9 cellular contexts compared by ENCODE assay signal in genomic region chr19:36213793-36214387, GRCh38. TPM values are rescaled to one million over a fixed set of nuclear protein-coding genes. Genes with fewer than 3 reads are reported as not detected.
DNase-seq lines count a peak whose midpoint lies in the region; ATAC-seq, FAIRE-seq and TF ChIP-seq lines count a peak whose summit lies in the region.
"Had no signal": no experiment of that assay in that cellular context is flagged by ENCODE, and none has a peak within 500 bp of the region (broad histone marks: within the 10 kb centered on the region; RNA-seq: fewer than 3 reads in every experiment).

No MANE protein-coding gene starts in this region.

- dilution Hi-C loops in endothelial cell of umbilical vein (cut with MboI; ENCODE audit: extremely low pct_ligation_motif_present, low sequenced_read_pairs), result no loop called here

- H3K27me3 ChIP-seq in MG63 (no peaks in the 10 kb centered on the region), endothelial cell of umbilical vein (ENCODE audit: control insufficient read depth in 2 of 2, insufficient read depth in 2 of 2, low read length in 2 of 2) (no peaks in the 10 kb centered on the region), ovary (no peaks in the 10 kb centered on the region)

- peak overlapping the region; percentile 58 for H3K4me2 ChIP-seq in endothelial cell of umbilical vein (ENCODE audit: insufficient read depth, low read length)

- WGBS in ovary, 3 donors, result 16 to 22% (median 16%) methylated on average over 14 to 15 of the region's 15 CpGs

- H3K36me3 Mint-ChIP-seq in osteocyte (ENCODE audit: unreplicated experiment), result peaks cover 4% of the 10 kb centered on the region

- no peak overlapping the region for H3K27ac Mint-ChIP-seq in osteocyte (ENCODE audit: unreplicated experiment)
- H3K27ac Mint-ChIP-seq: activated B cell treated with CpG ODN at 0.5 μM for 24 hours had no signal

- intact Hi-C loops in endothelial cell of umbilical vein (cut with micrococcal nuclease) (loop anchor here (1.0 to 10.0 kb wide), 5 partner anchors 11 to 561 kb away; partner anchors contain the start of genes ZFP14, ZNF566 and ZNF850), ovary (cut with DNase I) (no loop called here)

- H3K9ac ChIP-seq in endothelial cell of umbilical vein (replicated peaks; ENCODE audit: extremely low read depth, insufficient read depth, low read length), result peak overlapping the region; percentile 99

- DNase-seq in MG63, result no peak
- no peak for DNase-seq in endothelial cell of umbilical vein (ENCODE audit: low read depth, low spot score)
- no peak for DNase-seq in ovary
- DNase-seq in osteocyte (ENCODE audit: extremely low spot score, unreplicated experiment), result no peak
- no peak for DNase-seq in DMS79 (lab: John Stamatoyannopoulos, UW)
- no peak for DNase-seq in activated CD4-positive, alpha-beta T cell treated with anti-CD3 and anti-CD28 coated beads, Interleukin-2, amount 50 U/mL, for 48 hours

- H3K4me1 Mint-ChIP-seq in osteocyte (ENCODE audit: unreplicated experiment), result peaks cover 14% of the 10 kb centered on the region

- ATAC-seq in HG02981 (IDR thresholded peaks at IDR 0.05; ENCODE audit: unreplicated experiment), result no peak

- TF ChIP-seq POLR2A in endothelial cell of umbilical vein (IDR thresholded peaks at IDR 0.05; ENCODE audit: low read depth, low read length) (no peak), ovary (IDR thresholded peaks at IDR 0.05) (no peak)

- H3K4me3 ChIP-seq in GM08714 (ENCODE audit: low read length), result peak overlapping the region; percentile 98
- H3K4me3 ChIP-seq in MG63, result peak overlapping the region; percentile 87
- H3K4me3 ChIP-seq in endothelial cell of umbilical vein (replicated peaks in 1 of 3; ENCODE audit: insufficient read depth in 1 of 3, low read depth in 1 of 3, low read length in 3 of 3), result peak overlapping the region; percentile 37 to 93 (median 87)
- H3K4me3 ChIP-seq in ovary, result peak overlapping the region; percentile 79

- BruUV-seq in endothelial cell of umbilical vein (replicated peaks; lab: Mats Ljungman, UMichigan), result TSS peak; percentile 14

- TF ChIP-seq CTCF in endothelial cell of umbilical vein (IDR thresholded peaks at IDR 0.05; ENCODE audit: extremely low read depth in 1 of 2, insufficient read depth in 1 of 2, low read depth in 1 of 2, low read length in 2 of 2) (no peak), ovary (IDR thresholded peaks at IDR 0.05) (no peak), osteocyte (IDR thresholded peaks at IDR 0.05) (no peak)

- H3K4me1 ChIP-seq in endothelial cell of umbilical vein (ENCODE audit: control insufficient read depth, extremely low read depth, insufficient read depth, low read length) (peaks cover 5% of the 10 kb centered on the region), ovary (ENCODE audit: insufficient read depth) (peaks cover 9% of the 10 kb centered on the region)

- no peaks in the 10 kb centered on the region for H3K9me3 Mint-ChIP-seq in osteocyte (ENCODE audit: unreplicated experiment)
- H3K9me3 Mint-ChIP-seq: activated B cell treated with CpG ODN at 0.5 μM for 24 hours had no signal

- CTCF ChIA-PET in endothelial cell of umbilical vein (lab: Charles Lee), result interaction anchor here (1.2 to 1.5 kb wide), 3 partner anchors 23 to 153 kb away, joined by 3 to 8 read pairs (median 4); no protein-coding TSS in a partner anchor

- peaks cover 35% of the 10 kb centered on the region for H3K36me3 ChIP-seq in MG63
- no peaks in the 10 kb centered on the region for H3K36me3 ChIP-seq in endothelial cell of umbilical vein (ENCODE audit: control insufficient read depth in 2 of 2, extremely low read depth in 1 of 2, insufficient read depth in 2 of 2, low read length in 2 of 2)
- no peaks in the 10 kb centered on the region for H3K36me3 ChIP-seq in ovary

- no peaks in the 10 kb centered on the region for H4K20me1 ChIP-seq in endothelial cell of umbilical vein (replicated peaks; ENCODE audit: control insufficient read depth, extremely low read depth, insufficient read depth, low read length)

- no peaks in the 10 kb centered on the region for H3K27me3 Mint-ChIP-seq in osteocyte (ENCODE audit: unreplicated experiment)
- H3K27me3 Mint-ChIP-seq: activated B cell treated with CpG ODN at 0.5 μM for 24 hours had no signal

- no peak overlapping the region for H3K4me3 Mint-ChIP-seq in osteocyte (ENCODE audit: unreplicated experiment)

- no peaks in the 10 kb centered on the region for H3K9me1 ChIP-seq in endothelial cell of umbilical vein (replicated peaks; ENCODE audit: control insufficient read depth, extremely low read depth, insufficient read depth, low read length)

- no peak for TF ChIP-seq EP300 in ovary (IDR thresholded peaks at IDR 0.05)

- H3K9me3 ChIP-seq in MG63, result peaks cover 4% of the 10 kb centered on the region; the same call in 1 of the 2 replicates
- no peaks in the 10 kb centered on the region for H3K9me3 ChIP-seq in endothelial cell of umbilical vein (replicated peaks; ENCODE audit: control insufficient read depth, insufficient read depth, low read length)
- H3K9me3 ChIP-seq in ovary, result no peaks in the 10 kb centered on the region

- peaks cover 44% of the 10 kb centered on the region for H3K79me2 ChIP-seq in endothelial cell of umbilical vein (ENCODE audit: control insufficient read depth, insufficient read depth, low read length)

- POLR2A ChIA-PET in endothelial cell of umbilical vein (lab: Charles Lee), result interaction anchor here (0.8 to 1.1 kb wide), 3 partner anchors 10 to 1120 kb away, joined by 3 to 5 read pairs (median 3); partner anchors contain the start of gene ZNF566

- FAIRE-seq in endothelial cell of umbilical vein (lab: Jason Lieb, UNC), result no peak

- peak overlapping the region; percentile 72 for H2AFZ ChIP-seq in endothelial cell of umbilical vein (ENCODE audit: low read depth, low read length)

- H3K27ac ChIP-seq in endothelial cell of umbilical vein (ENCODE audit: insufficient read depth, low read depth, low read length) (peak overlapping the region; percentile 82), ovary (peak overlapping the region; percentile 85 to 88)

TF ChIP-seq in endothelial cell of umbilical vein, 7 proteins besides CTCF, POLR2A, EP300 and RAD21:
- TF ChIP-seq FOS (IDR thresholded peaks at IDR 0.05; ENCODE audit: borderline replicate concordance, insufficient read depth, low read length) (no peak), GATA2 (IDR thresholded peaks at IDR 0.05; ENCODE audit: insufficient read depth, insufficient read length, low read depth, low read length) (no peak), MAX (IDR thresholded peaks at IDR 0.05; ENCODE audit: insufficient read depth, insufficient read length) (no peak), JUN (IDR thresholded peaks at IDR 0.05; ENCODE audit: borderline replicate concordance, insufficient read depth, insufficient read length, low read depth) (no peak), MYC (IDR thresholded peaks at IDR 0.05; ENCODE audit: low read depth, low read length) (no peak), EZH2 (IDR thresholded peaks at IDR 0.05; ENCODE audit: borderline replicate concordance, low read depth, low read length, severe bottlenecking) (no peak), POLR2AphosphoS5 (IDR thresholded peaks at IDR 0.05; ENCODE audit: insufficient read depth, low read depth, low read length) (no peak)

RNA-seq across cellular contexts. Expression of gene ZNF565, which starts 0.6 kb away (rescaled TPM):
- 3.0 and 3.9 TPM in 2 replicates for total RNA-seq in MG63 (2014; rRNA removed; shearing (Covaris generic); ENCODE audit: low replicate concordance)
- total RNA-seq in endothelial cell of umbilical vein, result 3.1 and 3.6 TPM in 2 replicates
- polyA plus RNA-seq in endothelial cell of umbilical vein, result 1.4 and 1.8 TPM in 2 replicates
- polyA plus RNA-seq in endothelial cell of umbilical vein (2011; cell fraction: cytosol; rRNA removed), result 1.8 and 2.1 TPM in 2 replicates
- polyA plus RNA-seq in endothelial cell of umbilical vein (2011; cell fraction: nucleus; rRNA removed), result 4.8 and 6.5 TPM in 2 replicates
- 1.8 and 3.7 TPM in 2 replicates for polyA plus RNA-seq in endothelial cell of umbilical vein (2012)
- polyA minus RNA-seq in endothelial cell of umbilical vein, result 4.2 and 4.7 TPM in 2 replicates
- 2.3 TPM for polyA minus RNA-seq in endothelial cell of umbilical vein (2011; cell fraction: cytosol; rRNA and poly(A)+ RNA removed)
- 4.5 and 5.4 TPM in 2 replicates for polyA minus RNA-seq in endothelial cell of umbilical vein (2011; cell fraction: nucleus; rRNA and poly(A)+ RNA removed)
- 10 to 100 TPM in 1 of 7 donors, 1 to 10 TPM in 6; 3.6 to 10.1 (median 7.6) TPM for total RNA-seq in ovary
- 1 to 10 TPM; 4.1 to 6.9 TPM for polyA plus RNA-seq in ovary
- 6.6 and 7.8 TPM in 2 replicates for total RNA-seq in osteocyte

RNA-seq across cellular contexts. Expression of gene ZNF146, which starts 1.0 kb away (rescaled TPM):
- 42.5 and 89.2 TPM in 2 replicates for total RNA-seq in MG63 (2014; rRNA removed; shearing (Covaris generic); ENCODE audit: low replicate concordance)
- total RNA-seq in endothelial cell of umbilical vein, result 63.3 and 65.9 TPM in 2 replicates
- 9.7 and 17.8 TPM in 2 replicates for polyA plus RNA-seq in endothelial cell of umbilical vein
- 41.8 and 43.2 TPM in 2 replicates for polyA plus RNA-seq in endothelial cell of umbilical vein (2011; cell fraction: cytosol; rRNA removed)
- 33.1 and 35.4 TPM in 2 replicates for polyA plus RNA-seq in endothelial cell of umbilical vein (2011; cell fraction: nucleus; rRNA removed)
- polyA plus RNA-seq in endothelial cell of umbilical vein (2012), result 73.0 and 89.2 TPM in 2 replicates
- polyA minus RNA-seq in endothelial cell of umbilical vein, result 27.5 and 33.4 TPM in 2 replicates
- 27.8 TPM for polyA minus RNA-seq in endothelial cell of umbilical vein (2011; cell fraction: cytosol; rRNA and poly(A)+ RNA removed)
- 26.2 and 32.1 TPM in 2 replicates for polyA minus RNA-seq in endothelial cell of umbilical vein (2011; cell fraction: nucleus; rRNA and poly(A)+ RNA removed)
- 10 to 100 TPM; 52.0 to 73.8 (median 57.7) TPM for total RNA-seq in ovary
- 10 to 100 TPM; 38.1 to 56.2 TPM for polyA plus RNA-seq in ovary
- total RNA-seq in osteocyte, result 66.3 and 70.0 TPM in 2 replicates
